11 cellular contexts compared by ENCODE assay signal in genomic region chr18:57698571-57699276, GRCh38.
DNase-seq lines count a peak whose midpoint lies in the region; ATAC-seq and TF ChIP-seq lines count a peak whose summit lies in the region.
"Had no signal": no experiment of that assay in that cellular context is flagged by ENCODE, and none has a peak within 500 bp of the region (broad histone marks: within the 10 kb centered on the region; RNA-seq: fewer than 3 reads in every experiment).

No MANE protein-coding gene starts in this region.

- TF ChIP-seq CTCF in LNCaP clone FGC (IDR thresholded peaks at IDR 0.05; ENCODE audit: control insufficient read depth, extremely low read depth, insufficient read depth) (no peak), cardiac fibroblast (IDR thresholded peaks at IDR 0.05; ENCODE audit: low read depth, low read length) (no peak), lower lobe of right lung (IDR thresholded peaks at IDR 0.05) (no peak), upper lobe of right lung (IDR thresholded peaks at IDR 0.05) (no peak), colonic mucosa (IDR thresholded peaks at IDR 0.05) (no peak)

- H3K9me3 ChIP-seq in lower lobe of right lung = no peaks in the 10 kb centered on the region
- no peaks in the 10 kb centered on the region for H3K9me3 ChIP-seq in upper lobe of right lung
- no peaks in the 10 kb centered on the region for H3K9me3 ChIP-seq in colonic mucosa

- intact Hi-C loops in lower lobe of right lung (cut with DNase I) = no loop called here
- intact Hi-C loops in upper lobe of right lung (cut with DNase I) = no loop called here
- intact Hi-C loops in colonic mucosa (cut with DNase I) = no loop called here

- H3K4me3 ChIP-seq in LNCaP clone FGC (ENCODE audit: low read depth, low read length) (no peak overlapping the region; the same call in 1 of the 2 replicates), cardiac fibroblast (replicated peaks in 1 of 2; ENCODE audit: low read depth in 2 of 2, low read length in 2 of 2) (no peak overlapping the region), lower lobe of right lung (no peak overlapping the region), upper lobe of right lung (no peak overlapping the region), colonic mucosa (no peak overlapping the region)

- ATAC-seq in lower lobe of right lung (peak; percentile 84 to 93), upper lobe of right lung (peak; percentile 79), GM18498 (IDR thresholded peaks at IDR 0.05; ENCODE audit: unreplicated experiment) (no peak)

- H3K36me3 ChIP-seq in lower lobe of right lung = peaks cover 45% of the 10 kb centered on the region
- H3K36me3 ChIP-seq in upper lobe of right lung = peaks cover 6% of the 10 kb centered on the region
- no peaks in the 10 kb centered on the region for H3K36me3 ChIP-seq in colonic mucosa

- H3K27me3 ChIP-seq in lower lobe of right lung (ENCODE audit: low read depth) (no peaks in the 10 kb centered on the region), upper lobe of right lung (no peaks in the 10 kb centered on the region), colonic mucosa (no peaks in the 10 kb centered on the region)

- DNase-seq in LNCaP clone FGC (ENCODE audit: low read depth) (peak; percentile 79), cardiac fibroblast (ENCODE audit: low read depth in 2 of 2) (peak; percentile 58 to 78), lower lobe of right lung (no peak), upper lobe of right lung (no peak), NAMALWA (ENCODE audit: low spot score) (no peak), colonic mucosa (no peak)
- DNase-seq: activated CD4-positive, alpha-beta T cell treated with anti-CD3 and anti-CD28 coated beads for 4 hours; cortex of kidney; NCI-H774; stimulated activated CD4-positive, alpha-beta T cell treated with anti-CD3 and anti-CD28 coated beads, Interleukin-1b, Interleukin-23, amount 100 ng/mL, for 48 hours had no signal

- no peak overlapping the region for H3K9ac ChIP-seq in colonic mucosa (ENCODE audit: low read depth in 2 of 2, low read length in 2 of 2)

- H3K4me1 ChIP-seq in lower lobe of right lung (peaks cover 5% of the 10 kb centered on the region), upper lobe of right lung (peaks cover 9% of the 10 kb centered on the region), colonic mucosa (no peaks in the 10 kb centered on the region)

- H3K27ac ChIP-seq in lower lobe of right lung (no peak overlapping the region), upper lobe of right lung (peak overlapping the region; percentile 58), colonic mucosa (no peak overlapping the region)

Comparison
In these comparisons a context has a peak if more than half of its experiments do, and no peak if none do; other contexts are left out.
1. DNase-seq: peak in LNCaP clone FGC (single experiment) and cardiac fibroblast (2 of 2); none in lower lobe of right lung (single experiment), upper lobe of right lung (single experiment), NAMALWA (single experiment) and colonic mucosa (single experiment).